In genomic region chr11:44011797-44012196, GRCh38 we compare ENCODE assay signal across 22 cellular contexts. TPM values are rescaled to one million over a fixed set of nuclear protein-coding genes. Genes with fewer than 3 reads are reported as not detected.
DNase-seq lines count a peak whose midpoint lies in the region; ATAC-seq and TF ChIP-seq lines count a peak whose summit lies in the region.
"Had no signal": no experiment of that assay in that cellular context is flagged by ENCODE, and none has a peak within 500 bp of the region (broad histone marks: within the 10 kb centered on the region; RNA-seq: fewer than 3 reads in every experiment).

No MANE protein-coding gene starts in this region.

- H3K9me3 Mint-ChIP-seq in neural progenitor cell, result no peaks in the 10 kb centered on the region
- H3K9me3 Mint-ChIP-seq: CD4-positive, alpha-beta memory T cell; T-helper 1 cell treated with Interleukin-12 subunit alpha and Interleukin-12 subunit beta and Interleukin-4 antibody, amounts not matched to agents 30 μg/mL and 1 μg/mL, for 36 hours had no signal

- intact Hi-C loops in testis (cut with DNase I; ENCODE audit: low total_unique reads) (no loop called here), Right ventricle myocardium superior (cut with DNase I) (no loop called here)

- TF ChIP-seq CTCF in RWPE2 (IDR thresholded peaks at IDR 0.05; ENCODE audit: poor library complexity, severe bottlenecking), result no peak
- TF ChIP-seq CTCF in fibroblast of mammary gland (conservative IDR thresholded peaks at IDR 0.05; ENCODE audit: control insufficient read depth, insufficient read depth, low read depth, low read length), result no peak
- TF ChIP-seq CTCF in testis (IDR thresholded peaks at IDR 0.05), result no peak
- no peak for TF ChIP-seq CTCF in neural progenitor cell (IDR thresholded peaks at IDR 0.05)

- no peak overlapping the region for H2AFZ ChIP-seq in neural progenitor cell (replicated peaks)

- H3K79me2 ChIP-seq in neural progenitor cell (ENCODE audit: low read depth), result no peaks in the 10 kb centered on the region

- H3K27ac ChIP-seq in RWPE2 (ENCODE audit: poor library complexity, severe bottlenecking) (no peak overlapping the region), testis (peak overlapping the region in 1 of 2 donors; percentile 44), neural progenitor cell (no peak overlapping the region)
- H3K27ac ChIP-seq: sigmoid colon, suprapubic skin had no signal

- ATAC-seq in RWPE2 (ENCODE audit: low read depth) (0 out of 3 replicates have a peak, but pooled peaks have one; percentile 38), Right ventricle myocardium superior (ENCODE audit: poor library complexity) (no peak)
- ATAC-seq: Panc1 had no signal

- H3K9me3 ChIP-seq in RWPE2 (ENCODE audit: severe bottlenecking), result no peaks in the 10 kb centered on the region
- no peaks in the 10 kb centered on the region for H3K9me3 ChIP-seq in testis
- no peaks in the 10 kb centered on the region for H3K9me3 ChIP-seq in neural progenitor cell (ENCODE audit: low read depth)
- H3K9me3 ChIP-seq: sigmoid colon, suprapubic skin had no signal

- H3K4me1 ChIP-seq in RWPE2 (ENCODE audit: insufficient read depth, poor library complexity, severe bottlenecking), result no peaks in the 10 kb centered on the region
- H3K4me1 ChIP-seq in testis, result peaks cover 18% of the 10 kb centered on the region
- H3K4me1 ChIP-seq in neural progenitor cell, result peaks cover 5% of the 10 kb centered on the region
- H3K4me1 ChIP-seq: suprapubic skin had no signal

- H3K36me3 Mint-ChIP-seq in neural progenitor cell, result no peaks in the 10 kb centered on the region
- H3K36me3 Mint-ChIP-seq: CD4-positive, alpha-beta memory T cell had no signal

- H3K36me3 ChIP-seq in RWPE2 (ENCODE audit: low read depth) (no peaks in the 10 kb centered on the region), testis (ENCODE audit: low read depth, missing control alignments) (no peaks in the 10 kb centered on the region), neural progenitor cell (no peaks in the 10 kb centered on the region)
- H3K36me3 ChIP-seq: sigmoid colon, suprapubic skin had no signal

- H3F3A ChIP-seq in neural progenitor cell (ENCODE audit: low read depth), result no peaks in the 10 kb centered on the region

- H3K27me3 ChIP-seq in RWPE2 (ENCODE audit: insufficient read depth, poor library complexity, severe bottlenecking) (no peaks in the 10 kb centered on the region), testis (no peaks in the 10 kb centered on the region), neural progenitor cell (no peaks in the 10 kb centered on the region)
- H3K27me3 ChIP-seq: sigmoid colon, suprapubic skin had no signal

- no peak overlapping the region for H3K27ac Mint-ChIP-seq in neural progenitor cell
- H3K27ac Mint-ChIP-seq: CD4-positive, alpha-beta memory T cell; T-helper 1 cell treated with Interleukin-12 subunit alpha and Interleukin-12 subunit beta and Interleukin-4 antibody, amounts not matched to agents 30 μg/mL and 1 μg/mL, for 36 hours had no signal

- H3K4me1 Mint-ChIP-seq in neural progenitor cell, result no peaks in the 10 kb centered on the region
- H3K4me1 Mint-ChIP-seq: CD4-positive, alpha-beta memory T cell had no signal

- WGBS in testis, 2 donors, result 83 to 87% methylated on average over 1 of the region's 1 CpG

- H3K4me2 ChIP-seq in neural progenitor cell, result no peak overlapping the region

- TF ChIP-seq POLR2A in testis (IDR thresholded peaks at IDR 0.05), result no peak

- peaks cover 6% of the 10 kb centered on the region for H3K27me3 Mint-ChIP-seq in neural progenitor cell (ENCODE audit: insufficient read depth, low read depth)

- H3K9ac ChIP-seq in neural progenitor cell, result no peak overlapping the region

- no peak overlapping the region for H3K4me3 Mint-ChIP-seq in neural progenitor cell
- H3K4me3 Mint-ChIP-seq: CD4-positive, alpha-beta memory T cell; T-helper 1 cell treated with Interleukin-12 subunit alpha and Interleukin-12 subunit beta and Interleukin-4 antibody, amounts not matched to agents 30 μg/mL and 1 μg/mL, for 36 hours had no signal

- no peak overlapping the region for H3K4me3 ChIP-seq in RWPE2 (ENCODE audit: severe bottlenecking)
- no peak overlapping the region for H3K4me3 ChIP-seq in fibroblast of mammary gland (ENCODE audit: control insufficient read depth, low read depth, low read length)
- no peak overlapping the region for H3K4me3 ChIP-seq in testis
- H3K4me3 ChIP-seq in neural progenitor cell, result no peak overlapping the region
- H3K4me3 ChIP-seq: sigmoid colon, suprapubic skin had no signal

- no peaks in the 10 kb centered on the region for H4K20me1 ChIP-seq in neural progenitor cell (ENCODE audit: low read depth)

- DNase-seq in GM03348 (ENCODE audit: low spot score) (peak; percentile 79), RWPE2 (ENCODE audit: low spot score) (no peak), fibroblast of mammary gland (ENCODE audit: low read depth) (peak; percentile 82), testis (peak; percentile 7), NCI-H69 (lab: John Stamatoyannopoulos, UW) (no peak), neural progenitor cell (ENCODE audit: low spot score) (no peak), pons (ENCODE audit: low spot score) (no peak), Right ventricle myocardium superior (no peak)
- DNase-seq: activated effector memory CD4-positive, alpha-beta T cell treated with Interleukin-2 at 50 U/mL for 16 hours; CD4-positive, alpha-beta memory T cell; hypothalamus; NCI-H1105 treated with DMSO at 0.1 percent for 48 hours; NCI-H2081; sigmoid colon had no signal

RNA-seq across cellular contexts. Expression of gene ACCSL, which starts 36.0 kb away (rescaled TPM):
- total RNA-seq in testis, result under 1 TPM; 0.25 to 0.79 TPM
- polyA plus RNA-seq in testis (ENCODE audit: insufficient read depth, low read depth, low replicate concordance), result 0.67 TPM
- not detected in 2 replicates for total RNA-seq in neural progenitor cell (ENCODE audit: low replicate concordance)
- not detected for total RNA-seq in Right ventricle myocardium superior
- total RNA-seq: CD4-positive, alpha-beta memory T cell; frontal cortex; mucosa of gallbladder; NCI-H460; posterior vena cava had no signal
- polyA plus RNA-seq: CD4-positive, alpha-beta memory T cell; neural cell; sigmoid colon had no signal

RNA-seq across cellular contexts. Expression of gene ACCS, which starts 54.3 kb away (rescaled TPM):
- 10 to 100 TPM; 63.0 to 65.4 TPM for total RNA-seq in testis
- 33.4 TPM for polyA plus RNA-seq in testis (ENCODE audit: insufficient read depth, low read depth, low replicate concordance)
- 7.0 and 10.4 TPM in 2 replicates for total RNA-seq in neural progenitor cell (ENCODE audit: low replicate concordance)
- 6.3 TPM for total RNA-seq in Right ventricle myocardium superior
- polyA plus RNA-seq: neural cell had no signal

Comparison
In these comparisons a context has a peak if more than half of its experiments do, and no peak if none do; other contexts are left out.
1. DNase-seq: peak in GM03348 (single experiment), fibroblast of mammary gland (single experiment) and testis (single experiment); none in RWPE2 (single experiment), NCI-H69 (single experiment), neural progenitor cell (single experiment), pons (single experiment) and Right ventricle myocardium superior (single experiment).